9 cellular contexts compared by ENCODE assay signal in the genomic region with DNA sequence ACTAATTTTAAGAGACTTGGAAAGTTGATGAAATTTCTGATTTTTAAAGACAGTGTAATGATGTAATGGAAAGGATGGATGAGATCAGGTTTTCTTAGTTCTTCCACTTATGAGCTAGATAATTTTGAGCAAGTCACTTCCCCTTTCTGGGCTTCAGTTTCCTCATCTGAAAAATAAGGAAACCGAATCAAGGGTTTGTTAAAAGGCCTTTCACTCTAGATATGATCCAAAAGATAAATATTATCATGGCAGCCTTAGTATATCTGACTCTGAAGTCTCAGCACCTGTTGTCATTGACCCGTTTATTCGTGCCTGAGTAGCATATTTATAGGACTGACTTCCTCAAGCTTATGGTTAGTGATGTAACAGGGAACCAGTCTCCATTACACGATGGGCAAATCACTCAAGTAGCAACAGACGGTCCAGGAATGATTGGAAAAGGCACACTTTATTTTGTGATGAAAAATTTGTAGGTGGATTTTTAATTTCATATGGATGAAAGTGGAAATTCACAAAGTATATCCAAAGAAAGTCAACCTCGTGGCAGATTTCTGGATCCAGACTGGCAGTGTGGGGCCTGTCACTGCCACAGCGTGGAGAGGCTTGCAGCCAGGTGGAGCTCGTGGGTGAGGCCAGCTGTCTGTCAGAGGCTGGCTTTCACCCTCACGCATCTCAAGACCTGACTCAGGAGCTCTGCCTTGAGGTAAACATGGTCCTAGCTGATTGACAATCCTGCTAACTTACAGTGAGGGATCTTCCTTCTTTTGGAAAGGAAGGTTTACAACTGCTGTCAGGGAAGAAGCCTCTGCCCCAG.
DNase-seq lines count a peak whose midpoint lies in the region; ATAC-seq, FAIRE-seq and TF ChIP-seq lines count a peak whose summit lies in the region.
"Had no signal": no experiment of that assay in that cellular context is flagged by ENCODE, and none has a peak within 500 bp of the region (broad histone marks: within the 10 kb centered on the region; RNA-seq: fewer than 3 reads in every experiment).

No MANE protein-coding gene starts in this region.

- H3K27me3 ChIP-seq in CD4-positive, CD25-positive, alpha-beta regulatory T cell (ENCODE audit: control insufficient read depth, insufficient read depth, low read length), result no peaks in the 10 kb centered on the region

- no peak overlapping the region for H3K4me3 Mint-ChIP-seq in CD4-positive, CD25-positive, alpha-beta regulatory T cell
- no peak overlapping the region for H3K4me3 Mint-ChIP-seq in WTC11
- no peak overlapping the region for H3K4me3 Mint-ChIP-seq in activated T-helper 2 cell treated with anti-CD3 and anti-CD28 coated beads, Interferon-gamma antibody, Interleukin-2, Interleukin-4, amounts not matched to agents 10 μg/mL and 5 μg/mL and 100 μg/mL, durations not matched to agents 14 hours and 24 hours and 36 hours (ENCODE audit: low read depth)

- ATAC-seq in CD4-positive, CD25-positive, alpha-beta regulatory T cell (ENCODE audit: low read depth in 2 of 2), result peak; percentile 34 to 41
- ATAC-seq in HG03135 (IDR thresholded peaks at IDR 0.05; ENCODE audit: unreplicated experiment), result peak; percentile 47
- ATAC-seq in WTC11, result 0 out of 2 replicates have a peak, but pooled peaks have one; percentile 18
- ATAC-seq in HG03108 (IDR thresholded peaks at IDR 0.05; ENCODE audit: unreplicated experiment), result no peak

- TF ChIP-seq CTCF in WTC11 (IDR thresholded peaks at IDR 0.05), result no peak

- intact Hi-C loops in activated T-helper 2 cell treated with anti-CD3 and anti-CD28 coated beads, Interferon-gamma antibody, Interleukin-2, Interleukin-4, amounts not matched to agents 10 μg/mL and 5 μg/mL and 100 μg/mL, durations not matched to agents 14 hours and 24 hours and 36 hours (cut with micrococcal nuclease), result no loop called here

- POLR2A ChIA-PET in WTC11 (lab: Charles Lee), result no interaction called here

- H3K27ac Mint-ChIP-seq in CD4-positive, CD25-positive, alpha-beta regulatory T cell, result peak overlapping the region in 2 of 3 donors; percentile 56 to 71
- H3K27ac Mint-ChIP-seq in WTC11, result no peak overlapping the region
- no peak overlapping the region for H3K27ac Mint-ChIP-seq in activated T-helper 2 cell treated with anti-CD3 and anti-CD28 coated beads, Interferon-gamma antibody, Interleukin-2, Interleukin-4, amounts not matched to agents 10 μg/mL and 5 μg/mL and 100 μg/mL, durations not matched to agents 14 hours and 24 hours and 36 hours

- H3K9me3 ChIP-seq in CD4-positive, CD25-positive, alpha-beta regulatory T cell (ENCODE audit: control insufficient read depth in 2 of 2, low read length in 2 of 2), result no peaks in the 10 kb centered on the region

- H3K4me3 ChIP-seq in CD4-positive, CD25-positive, alpha-beta regulatory T cell (ENCODE audit: low read depth, low read length), result no peak overlapping the region

- CTCF ChIA-PET in WTC11 (lab: Charles Lee), result interaction anchor here (0.6 to 1.1 kb wide), 2 partner anchors 10 to 128 kb away, joined by 3 read pairs; no protein-coding TSS in a partner anchor

- peak; percentile 60 for FAIRE-seq in GM18507 (lab: Jason Lieb, UNC)

- H3K9me3 Mint-ChIP-seq in CD4-positive, CD25-positive, alpha-beta regulatory T cell, result peaks cover 0 to 2% (median 0%) of the 10 kb centered on the region in 7 donors
- no peaks in the 10 kb centered on the region for H3K9me3 Mint-ChIP-seq in WTC11
- no peaks in the 10 kb centered on the region for H3K9me3 Mint-ChIP-seq in activated T-helper 2 cell treated with anti-CD3 and anti-CD28 coated beads, Interferon-gamma antibody, Interleukin-2, Interleukin-4, amounts not matched to agents 10 μg/mL and 5 μg/mL and 100 μg/mL, durations not matched to agents 14 hours and 24 hours and 36 hours

- no peaks in the 10 kb centered on the region for H3K36me3 Mint-ChIP-seq in CD4-positive, CD25-positive, alpha-beta regulatory T cell
- no peaks in the 10 kb centered on the region for H3K36me3 Mint-ChIP-seq in WTC11
- H3K36me3 Mint-ChIP-seq in activated T-helper 2 cell treated with anti-CD3 and anti-CD28 coated beads, Interferon-gamma antibody, Interleukin-2, Interleukin-4, amounts not matched to agents 10 μg/mL and 5 μg/mL and 100 μg/mL, durations not matched to agents 14 hours and 24 hours and 36 hours (ENCODE audit: low read depth), result no peaks in the 10 kb centered on the region

- no peak overlapping the region for H3K27ac ChIP-seq in CD4-positive, CD25-positive, alpha-beta regulatory T cell (ENCODE audit: insufficient read depth, low read length, poor library complexity, severe bottlenecking)
- H3K27ac ChIP-seq: RWPE1 had no signal

- no peaks in the 10 kb centered on the region for H3K36me3 ChIP-seq in CD4-positive, CD25-positive, alpha-beta regulatory T cell (ENCODE audit: control insufficient read depth, insufficient read depth, low read length)

- no peaks in the 10 kb centered on the region for H3K4me1 ChIP-seq in CD4-positive, CD25-positive, alpha-beta regulatory T cell (ENCODE audit: control insufficient read depth, insufficient read depth, low read length, poor library complexity, severe bottlenecking)

- H3K4me1 Mint-ChIP-seq in CD4-positive, CD25-positive, alpha-beta regulatory T cell, result peaks cover 0 to 13% (median 8%) of the 10 kb centered on the region in 4 donors
- no peaks in the 10 kb centered on the region for H3K4me1 Mint-ChIP-seq in WTC11
- peaks cover 23% of the 10 kb centered on the region for H3K4me1 Mint-ChIP-seq in activated T-helper 2 cell treated with anti-CD3 and anti-CD28 coated beads, Interferon-gamma antibody, Interleukin-2, Interleukin-4, amounts not matched to agents 10 μg/mL and 5 μg/mL and 100 μg/mL, durations not matched to agents 14 hours and 24 hours and 36 hours (ENCODE audit: low read depth)

- H3K27me3 Mint-ChIP-seq in CD4-positive, CD25-positive, alpha-beta regulatory T cell, result peaks cover 4% of the 10 kb centered on the region
- H3K27me3 Mint-ChIP-seq in WTC11 (ENCODE audit: low read depth), result peaks cover 3% of the 10 kb centered on the region
- H3K27me3 Mint-ChIP-seq in activated T-helper 2 cell treated with anti-CD3 and anti-CD28 coated beads, Interferon-gamma antibody, Interleukin-2, Interleukin-4, amounts not matched to agents 10 μg/mL and 5 μg/mL and 100 μg/mL, durations not matched to agents 14 hours and 24 hours and 36 hours (ENCODE audit: low read depth), result no peaks in the 10 kb centered on the region

- no peak for DNase-seq in CD4-positive, CD25-positive, alpha-beta regulatory T cell
- DNase-seq in GM18507 (ENCODE audit: extremely low spot score, insufficient read length, low read depth) (no peak), WTC11 (ENCODE audit: low spot score) (no peak), COLO829 (ENCODE audit: low spot score) (no peak), kidney glomerular epithelial cell (lab: John Stamatoyannopoulos, UW) (no peak)
- no peak for DNase-seq in activated T-helper 2 cell treated with anti-CD3 and anti-CD28 coated beads, Interferon-gamma antibody, Interleukin-2, Interleukin-4, amounts not matched to agents 10 μg/mL and 5 μg/mL and 100 μg/mL, durations not matched to agents 14 hours and 24 hours and 36 hours (ENCODE audit: low spot score)

TF ChIP-seq in WTC11, 78 proteins besides CTCF, POLR2A, EP300 and RAD21 (continues in another document):
- TF ChIP-seq, protein P1, sequence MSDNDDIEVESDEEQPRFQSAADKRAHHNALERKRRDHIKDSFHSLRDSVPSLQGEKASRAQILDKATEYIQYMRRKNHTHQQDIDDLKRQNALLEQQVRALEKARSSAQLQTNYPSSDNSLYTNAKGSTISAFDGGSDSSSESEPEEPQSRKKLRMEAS (CRISPR knock-in tag; IDR thresholded peaks at IDR 0.05), result no peak
- TF ChIP-seq SP1 (CRISPR knock-in tag; conservative IDR thresholded peaks at IDR 0.05) (no peak), SOX15 (CRISPR knock-in tag; IDR thresholded peaks at IDR 0.05) (no peak), MXD4 (CRISPR knock-in tag; IDR thresholded peaks at IDR 0.05; ENCODE audit: borderline replicate concordance) (no peak), MYBL2 (CRISPR knock-in tag; IDR thresholded peaks at IDR 0.05) (no peak), JUN (CRISPR knock-in tag; IDR thresholded peaks at IDR 0.05) (no peak), RORB (CRISPR knock-in tag; IDR thresholded peaks at IDR 0.05) (no peak), ZBTB21 (CRISPR knock-in tag; IDR thresholded peaks at IDR 0.05; ENCODE audit: borderline replicate concordance) (no peak), ZNF671 (CRISPR knock-in tag; IDR thresholded peaks at IDR 0.05) (no peak), TEAD1 (CRISPR knock-in tag; IDR thresholded peaks at IDR 0.05) (no peak), ZNF232 (CRISPR knock-in tag; IDR thresholded peaks at IDR 0.05) (no peak), ATF1 (CRISPR knock-in tag; IDR thresholded peaks at IDR 0.05) (no peak), ZNF219 (CRISPR knock-in tag; IDR thresholded peaks at IDR 0.05; ENCODE audit: borderline replicate concordance) (no peak), NFYB (CRISPR knock-in tag; conservative IDR thresholded peaks at IDR 0.05; ENCODE audit: low read depth) (no peak), RELA (CRISPR knock-in tag; IDR thresholded peaks at IDR 0.05; ENCODE audit: borderline replicate concordance) (no peak)
- TF ChIP-seq, protein P2, sequence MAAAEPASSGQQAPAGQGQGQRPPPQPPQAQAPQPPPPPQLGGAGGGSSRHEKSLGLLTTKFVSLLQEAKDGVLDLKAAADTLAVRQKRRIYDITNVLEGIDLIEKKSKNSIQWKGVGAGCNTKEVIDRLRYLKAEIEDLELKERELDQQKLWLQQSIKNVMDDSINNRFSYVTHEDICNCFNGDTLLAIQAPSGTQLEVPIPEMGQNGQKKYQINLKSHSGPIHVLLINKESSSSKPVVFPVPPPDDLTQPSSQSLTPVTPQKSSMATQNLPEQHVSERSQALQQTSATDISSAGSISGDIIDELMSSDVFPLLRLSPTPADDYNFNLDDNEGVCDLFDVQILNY (CRISPR knock-in tag; IDR thresholded peaks at IDR 0.05), result no peak

Comparison
In these comparisons a context has a peak if more than half of its experiments do, and no peak if none do; other contexts are left out.
1. H3K27ac Mint-ChIP-seq: peak in CD4-positive, CD25-positive, alpha-beta regulatory T cell (2 of 3); none in WTC11 (single experiment) and activated T-helper 2 cell treated with anti-CD3 and anti-CD28 coated beads, Interferon-gamma antibody, Interleukin-2, Interleukin-4, amounts not matched to agents 10 μg/mL and 5 μg/mL and 100 μg/mL, durations not matched to agents 14 hours and 24 hours and 36 hours (single experiment).